ENCODE assay signal across 18 cellular contexts in the genomic region with DNA sequence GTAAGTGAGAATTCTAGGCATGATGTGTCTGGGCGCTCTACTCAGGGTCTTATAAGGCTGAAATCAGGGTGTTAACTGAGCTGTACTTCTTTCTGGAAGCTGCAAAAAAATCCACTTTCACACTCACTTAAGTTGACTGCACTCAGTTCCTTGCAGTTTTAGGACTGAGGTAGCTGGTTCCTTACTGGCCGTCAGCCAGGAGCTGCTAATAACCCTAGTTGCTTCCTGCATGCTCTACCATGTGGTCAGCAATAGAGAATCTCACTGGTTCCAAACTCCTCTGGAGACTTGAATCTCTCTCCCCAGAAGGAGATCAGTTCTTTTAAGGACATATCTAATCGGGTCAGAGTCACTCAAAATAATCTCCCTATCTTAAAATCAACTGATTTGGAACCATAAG.
A peak's percentile ranks its signal among the peaks of the same experiment; 100 is the strongest.
DNase-seq lines count a peak whose midpoint lies in the region; ATAC-seq and TF ChIP-seq lines count a peak whose summit lies in the region.
"Had no signal": no experiment of that assay in that cellular context is flagged by ENCODE, and none has a peak within 500 bp of the region (broad histone marks: within the 10 kb centered on the region; RNA-seq: fewer than 3 reads in every experiment).

No MANE protein-coding gene starts in this region.

- H4K91ac ChIP-seq in IMR-90 (ENCODE audit: insufficient read depth, low read depth, low read length): no peak overlapping the region

- H2BK15ac ChIP-seq in IMR-90 (ENCODE audit: low read depth, low read length): no peak overlapping the region

- no peak overlapping the region for H4K5ac ChIP-seq in IMR-90 (ENCODE audit: low read depth, low read length)

- H3K4me1 Mint-ChIP-seq in immature natural killer cell (no peaks in the 10 kb centered on the region), endothelial cell (ENCODE audit: unreplicated experiment) (no peaks in the 10 kb centered on the region)
- H3K4me1 Mint-ChIP-seq: activated naive CD4-positive, alpha-beta T cell treated with anti-CD3 and anti-CD28 coated beads, Interleukin-2, amount 50 U/mL, for 24 hours had no signal

- no peak for ATAC-seq in IMR-90 (ENCODE audit: low read depth)
- ATAC-seq: K562, right cardiac atrium had no signal

- no peak overlapping the region for H3K14ac ChIP-seq in IMR-90 (replicated peaks; ENCODE audit: low read depth, low read length)

- TF ChIP-seq CTCF in IMR-90 (conservative IDR thresholded peaks at IDR 0.05; ENCODE audit: low read depth, low read length) (no peak), thyroid gland (IDR thresholded peaks at IDR 0.05) (no peak), endothelial cell (IDR thresholded peaks at IDR 0.05; ENCODE audit: unreplicated experiment) (no peak)

- CTCF ChIA-PET in IMR-90 (lab: Yijun Ruan, JAX): no interaction called here

- no TSS peak for BruUV-seq in IMR-90 (replicated peaks; lab: Mats Ljungman, UMichigan)

- POLR2A ChIA-PET in IMR-90 (lab: Charles Lee; ENCODE audit: unreplicated experiment): no interaction called here

- H3K4me2 ChIP-seq in IMR-90 (ENCODE audit: low read depth, low read length): no peak overlapping the region

- no peak overlapping the region for H2BK5ac ChIP-seq in IMR-90 (ENCODE audit: low read depth, low read length, poor library complexity, severe bottlenecking)

- TF ChIP-seq POLR2A in IMR-90 (IDR thresholded peaks at IDR 0.05; ENCODE audit: low read depth, low read length) (no peak), thyroid gland (IDR thresholded peaks at IDR 0.05) (no peak)

- no peak overlapping the region for H3K27ac Mint-ChIP-seq in immature natural killer cell
- H3K27ac Mint-ChIP-seq in endothelial cell (ENCODE audit: unreplicated experiment): no peak overlapping the region
- H3K27ac Mint-ChIP-seq: activated naive CD4-positive, alpha-beta T cell treated with anti-CD3 and anti-CD28 coated beads, Interleukin-2, amount 50 U/mL, for 24 hours had no signal

- no peak overlapping the region for H3K4me3 Mint-ChIP-seq in immature natural killer cell
- no peak overlapping the region for H3K4me3 Mint-ChIP-seq in endothelial cell (ENCODE audit: unreplicated experiment)
- H3K4me3 Mint-ChIP-seq: activated naive CD4-positive, alpha-beta T cell treated with anti-CD3 and anti-CD28 coated beads, Interleukin-2, amount 50 U/mL, for 24 hours had no signal

- no peak overlapping the region for H2BK120ac ChIP-seq in IMR-90 (ENCODE audit: low read depth, low read length)

- H3K4me3 ChIP-seq in IMR-90 (ENCODE audit: insufficient read depth, low read depth, low read length) (no peak overlapping the region), thyroid gland (replicated peaks in 1 of 3) (no peak overlapping the region)
- H3K4me3 ChIP-seq: GM23248, K562, SJCRH30 had no signal

- no peak overlapping the region for H2AK5ac ChIP-seq in IMR-90 (ENCODE audit: low read depth, low read length)

- H3K36me3 Mint-ChIP-seq in immature natural killer cell (no peaks in the 10 kb centered on the region), endothelial cell (ENCODE audit: low read depth, unreplicated experiment) (no peaks in the 10 kb centered on the region)
- H3K36me3 Mint-ChIP-seq: activated naive CD4-positive, alpha-beta T cell treated with anti-CD3 and anti-CD28 coated beads, Interleukin-2, amount 50 U/mL, for 24 hours had no signal

- intact Hi-C loops in IMR-90 (cut with micrococcal nuclease) (no loop called here), thyroid gland (cut with DNase I) (no loop called here)

- no peak overlapping the region for H2AFZ ChIP-seq in IMR-90 (replicated peaks; ENCODE audit: low read length, poor library complexity)
- H2AFZ ChIP-seq: GM23248 had no signal

- H4K8ac ChIP-seq in IMR-90 (ENCODE audit: low read depth in 2 of 2, low read length in 2 of 2): no peak overlapping the region

- H3K4me1 ChIP-seq in IMR-90 (ENCODE audit: control insufficient read depth, insufficient read depth, low read length) (no peaks in the 10 kb centered on the region; the same call in 1 of the 2 replicates), thyroid gland (peaks cover 0 to 11% of the 10 kb centered on the region in 2 donors)
- H3K4me1 ChIP-seq: SJCRH30 had no signal

- H3K9me3 ChIP-seq in IMR-90 (ENCODE audit: control insufficient read depth, insufficient read depth, low read length) (no peaks in the 10 kb centered on the region), thyroid gland (no peaks in the 10 kb centered on the region)
- H3K9me3 ChIP-seq: SJCRH30 had no signal

- DNase-seq in IMR-90: peak; percentile 25
- DNase-seq in UCSD-AML1 (lab: John Stamatoyannopoulos, UW; ENCODE audit: unreplicated experiment): peak; percentile 6
- DNase-seq in fibroblast of peridontal ligament (ENCODE audit: extremely low read depth): peak; percentile 9
- peak; percentile 59 to 65 for DNase-seq in thyroid gland
- DNase-seq in DMS153 (lab: John Stamatoyannopoulos, UW): no peak
- no peak for DNase-seq in immature natural killer cell
- DNase-seq in endothelial cell (ENCODE audit: low spot score): no peak
- DNase-seq: C1 segment of cervical spinal cord; DMS79; GM23248; NCI-H1436; NCI-H446; SJCRH30; stimulated activated CD4-positive, alpha-beta T cell treated with anti-CD3 and anti-CD28 coated beads, Interleukin-1b, Interleukin-23, amount 100 ng/mL, for 48 hours; T-helper 9 cell had no signal

- no CpG with 5 or more reads among the region's 3 CpGs for WGBS in IMR-90 (ENCODE audit: extremely low coverage in 2 of 2, insufficient read length in 1 of 2), 2 experiments
- 36 to 46% methylated on average over 3 of the region's 3 CpGs for WGBS in thyroid gland, 2 donors

- H3K27me3 Mint-ChIP-seq in immature natural killer cell (ENCODE audit: low read depth in 3 of 3) (no peaks in the 10 kb centered on the region), endothelial cell (ENCODE audit: unreplicated experiment) (no peaks in the 10 kb centered on the region)
- H3K27me3 Mint-ChIP-seq: activated naive CD4-positive, alpha-beta T cell treated with anti-CD3 and anti-CD28 coated beads, Interleukin-2, amount 50 U/mL, for 24 hours had no signal

- H3K9me1 ChIP-seq in IMR-90 (ENCODE audit: insufficient read depth, low read length): no peaks in the 10 kb centered on the region

- H3K79me1 ChIP-seq in IMR-90 (ENCODE audit: low read depth in 1 of 2, low read length in 2 of 2): no peaks in the 10 kb centered on the region

- H3K9me3 Mint-ChIP-seq in immature natural killer cell (peaks cover 0 to 3% (median 0%) of the 10 kb centered on the region in 6 donors), endothelial cell (ENCODE audit: unreplicated experiment) (no peaks in the 10 kb centered on the region)

- in situ Hi-C loops in IMR-90 (cut with MboI; ENCODE audit: low sequenced_read_pairs): no loop called here

- H2AK9ac ChIP-seq in IMR-90 (replicated peaks; ENCODE audit: low read depth, low read length, poor library complexity): no peak overlapping the region

- H3K18ac ChIP-seq in IMR-90 (ENCODE audit: low read depth, low read length): no peak overlapping the region

- dilution Hi-C loops in IMR-90 (cut with HindIII; ENCODE audit: low sequenced_read_pairs, unreplicated experiment): no loop called here

- H3K27me3 ChIP-seq in IMR-90 (ENCODE audit: control insufficient read depth, insufficient read depth, low read length) (no peaks in the 10 kb centered on the region), thyroid gland (no peaks in the 10 kb centered on the region)
- H3K27me3 ChIP-seq: SJCRH30 had no signal

- no peak overlapping the region for H3K4ac ChIP-seq in IMR-90 (ENCODE audit: low read depth, low read length)

- H3K36me3 ChIP-seq in IMR-90 (ENCODE audit: control insufficient read depth, insufficient read depth, low read length): no peaks in the 10 kb centered on the region
- no peaks in the 10 kb centered on the region for H3K36me3 ChIP-seq in thyroid gland
- H3K36me3 ChIP-seq: SJCRH30 had no signal

- H3K23ac ChIP-seq in IMR-90 (ENCODE audit: low read depth, low read length): no peak overlapping the region

- no peak overlapping the region for H3K9ac ChIP-seq in IMR-90 (ENCODE audit: low read depth, low read length)
- H3K9ac ChIP-seq: GM23248 had no signal

- H4K20me1 ChIP-seq in IMR-90 (ENCODE audit: insufficient read depth, low read length): no peaks in the 10 kb centered on the region

- H3K27ac ChIP-seq in IMR-90 (ENCODE audit: insufficient read depth, low read length) (no peak overlapping the region), thyroid gland (peak overlapping the region in 1 of 3 donors; percentile 61)
- H3K27ac ChIP-seq: GM23248, SJCRH30 had no signal

- H2BK20ac ChIP-seq in IMR-90 (ENCODE audit: low read depth, low read length): no peak overlapping the region

- no peak overlapping the region for H3K56ac ChIP-seq in IMR-90 (ENCODE audit: extremely low read depth, insufficient read depth, low read length)

- TF ChIP-seq RAD21 in IMR-90 (IDR thresholded peaks at IDR 0.05; ENCODE audit: low read length): no peak

TF ChIP-seq in IMR-90, 13 proteins besides CTCF, POLR2A, EP300 and RAD21:
- TF ChIP-seq MXI1 (IDR thresholded peaks at IDR 0.05; ENCODE audit: borderline replicate concordance, low read depth, low read length): no peak
- TF ChIP-seq, protein P1, sequence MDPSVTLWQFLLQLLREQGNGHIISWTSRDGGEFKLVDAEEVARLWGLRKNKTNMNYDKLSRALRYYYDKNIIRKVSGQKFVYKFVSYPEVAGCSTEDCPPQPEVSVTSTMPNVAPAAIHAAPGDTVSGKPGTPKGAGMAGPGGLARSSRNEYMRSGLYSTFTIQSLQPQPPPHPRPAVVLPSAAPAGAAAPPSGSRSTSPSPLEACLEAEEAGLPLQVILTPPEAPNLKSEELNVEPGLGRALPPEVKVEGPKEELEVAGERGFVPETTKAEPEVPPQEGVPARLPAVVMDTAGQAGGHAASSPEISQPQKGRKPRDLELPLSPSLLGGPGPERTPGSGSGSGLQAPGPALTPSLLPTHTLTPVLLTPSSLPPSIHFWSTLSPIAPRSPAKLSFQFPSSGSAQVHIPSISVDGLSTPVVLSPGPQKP (IDR thresholded peaks at IDR 0.05; ENCODE audit: borderline replicate concordance, low read depth, low read length): no peak
- no peak for TF ChIP-seq SMC3 (IDR thresholded peaks at IDR 0.05; ENCODE audit: low read depth, low read length)
- no peak for TF ChIP-seq MAFK (IDR thresholded peaks at IDR 0.05; ENCODE audit: low read depth, low read length)
- no peak for TF ChIP-seq CHD1 (IDR thresholded peaks at IDR 0.05; ENCODE audit: low read depth, low read length)
- no peak for TF ChIP-seq NFE2L2 (IDR thresholded peaks at IDR 0.05; ENCODE audit: low read depth, low read length)
- TF ChIP-seq BHLHE40 (IDR thresholded peaks at IDR 0.05; ENCODE audit: low read depth, low read length): no peak
- no peak for TF ChIP-seq FOS (IDR thresholded peaks at IDR 0.05; ENCODE audit: low read depth, low read length)

Comparison
In these comparisons a context has a peak if more than half of its experiments do, and no peak if none do; other contexts are left out.
1. DNase-seq: peak in IMR-90 (single experiment), UCSD-AML1 (single experiment), fibroblast of peridontal ligament (single experiment) and thyroid gland (2 of 2); none in DMS153 (single experiment), immature natural killer cell (0 of 3) and endothelial cell (single experiment).